27 cellular contexts compared by ENCODE assay signal in genomic region chrX:112945796-112946195, GRCh38.
"Had no signal": no experiment of that assay in that cellular context is flagged by ENCODE, and none has a peak within 500 bp of the region (broad histone marks: within the 10 kb centered on the region; RNA-seq: fewer than 3 reads in every experiment).

No MANE protein-coding gene starts in this region.

- H3K36me3 Mint-ChIP-seq: naive B cell; naive thymus-derived CD8-positive, alpha-beta T cell; natural killer cell treated with Interleukin-12 subunit alpha and Interleukin-12 subunit beta and Interleukin-15 and Interleukin-18, amount 100 ng/mL, for 72 hours; stimulated activated effector memory CD8-positive, alpha-beta T cell treated with anti-CD3 and anti-CD28 coated beads, Interleukin-12 subunit alpha, Interleukin-12 subunit beta, amount 100 ng/mL, for 72 hours; stimulated activated naive B cell treated with anti-CD40 and anti-IgM and Interleukin-4, amounts not matched to agents 10 μg/mL and 1 μg/mL and 100 μg/mL, for 72 hours had no signal

- H3K4me3 ChIP-seq: pancreas, prostate gland, right atrium auricular region, right lobe of liver, sigmoid colon, stomach, thoracic aorta, thyroid gland, tibial nerve, upper lobe of left lung, vagina had no signal

- H3K9me3 ChIP-seq: neutrophil, pancreas, prostate gland, right atrium auricular region, right lobe of liver, sigmoid colon, stomach, thoracic aorta, thyroid gland, tibial nerve, upper lobe of left lung, vagina had no signal

- H3K4me1 ChIP-seq: pancreas, prostate gland, right atrium auricular region, right lobe of liver, sigmoid colon, thyroid gland, tibial nerve, upper lobe of left lung, vagina had no signal

- H3K27me3 Mint-ChIP-seq: naive B cell; stimulated activated naive B cell treated with anti-CD40 and anti-IgM and Interleukin-4, amounts not matched to agents 10 μg/mL and 1 μg/mL and 100 μg/mL, for 72 hours had no signal

- ATAC-seq: naive thymus-derived CD8-positive, alpha-beta T cell; natural killer cell treated with Interleukin-12 subunit alpha and Interleukin-12 subunit beta and Interleukin-15 and Interleukin-18, amount 100 ng/mL, for 72 hours; pancreas; right lobe of liver; stimulated activated effector memory CD8-positive, alpha-beta T cell treated with anti-CD3 and anti-CD28 coated beads, Interleukin-12 subunit alpha, Interleukin-12 subunit beta, amount 100 ng/mL, for 72 hours; stimulated activated naive B cell treated with anti-CD40 and anti-IgM and Interleukin-4, amounts not matched to agents 10 μg/mL and 1 μg/mL and 100 μg/mL, for 72 hours had no signal

- DNase-seq: naive B cell; naive thymus-derived CD8-positive, alpha-beta T cell; nucleus accumbens; pancreas; retina; right lobe of liver; sigmoid colon; small intestine; stimulated activated CD4-positive, alpha-beta T cell treated with anti-CD3 and anti-CD28 coated beads, Interleukin-15, amount 100 ng/mL, for 24 hours; stimulated activated CD4-positive, alpha-beta T cell treated with anti-CD3 and anti-CD28 coated beads, Interleukin-2, amount 100 ng/mL, for 24 hours; stimulated activated CD4-positive, alpha-beta T cell treated with anti-CD3 and anti-CD28 coated beads, Interleukin-2, amount 100 ng/mL, for 48 hours; stimulated activated CD4-positive, alpha-beta T cell treated with anti-CD3 and anti-CD28 coated beads, Interleukin-4, amount 100 ng/mL, for 24 hours; stimulated activated naive B cell treated with anti-CD40 and anti-IgM and Interleukin-4, amounts not matched to agents 10 μg/mL and 1 μg/mL and 100 μg/mL, for 72 hours; stimulated activated naive CD4-positive, alpha-beta T cell treated with Interleukin-2 at 50 U/mL for 16 hours; stomach; thyroid gland; upper lobe of left lung had no signal

- H3K4me1 Mint-ChIP-seq: naive B cell; naive thymus-derived CD8-positive, alpha-beta T cell; stimulated activated effector memory CD8-positive, alpha-beta T cell treated with anti-CD3 and anti-CD28 coated beads, Interleukin-12 subunit alpha, Interleukin-12 subunit beta, amount 100 ng/mL, for 72 hours; stimulated activated naive B cell treated with anti-CD40 and anti-IgM and Interleukin-4, amounts not matched to agents 10 μg/mL and 1 μg/mL and 100 μg/mL, for 72 hours had no signal

- H3K27ac Mint-ChIP-seq: naive B cell; natural killer cell treated with Interleukin-12 subunit alpha and Interleukin-12 subunit beta and Interleukin-15 and Interleukin-18, amount 100 ng/mL, for 72 hours; stimulated activated effector memory CD8-positive, alpha-beta T cell treated with anti-CD3 and anti-CD28 coated beads, Interleukin-12 subunit alpha, Interleukin-12 subunit beta, amount 100 ng/mL, for 72 hours; stimulated activated naive B cell treated with anti-CD40 and anti-IgM and Interleukin-4, amounts not matched to agents 10 μg/mL and 1 μg/mL and 100 μg/mL, for 72 hours; stimulated activated naive CD8-positive, alpha-beta T cell treated with anti-CD3 and anti-CD28 coated beads, Interleukin-15, Interleukin-2, amounts not matched to agents 100 ng/mL and 50 ng/mL, for 24 hours had no signal

- H3K36me3 ChIP-seq: neutrophil, pancreas, prostate gland, right atrium auricular region, right lobe of liver, sigmoid colon, stomach, thoracic aorta, thyroid gland, tibial nerve, upper lobe of left lung, vagina had no signal

- H3K4me3 Mint-ChIP-seq: naive B cell; naive thymus-derived CD8-positive, alpha-beta T cell; natural killer cell treated with Interleukin-12 subunit alpha and Interleukin-12 subunit beta and Interleukin-15 and Interleukin-18, amount 100 ng/mL, for 72 hours; neural crest cell; stimulated activated effector memory CD8-positive, alpha-beta T cell treated with anti-CD3 and anti-CD28 coated beads, Interleukin-12 subunit alpha, Interleukin-12 subunit beta, amount 100 ng/mL, for 72 hours; stimulated activated naive B cell treated with anti-CD40 and anti-IgM and Interleukin-4, amounts not matched to agents 10 μg/mL and 1 μg/mL and 100 μg/mL, for 72 hours; stimulated activated naive CD8-positive, alpha-beta T cell treated with anti-CD3 and anti-CD28 coated beads, Interleukin-15, Interleukin-2, amounts not matched to agents 100 ng/mL and 50 ng/mL, for 24 hours had no signal

- H3K9me3 Mint-ChIP-seq: naive thymus-derived CD8-positive, alpha-beta T cell; natural killer cell treated with Interleukin-12 subunit alpha and Interleukin-12 subunit beta and Interleukin-15 and Interleukin-18, amount 100 ng/mL, for 72 hours; neural crest cell; stimulated activated effector memory CD8-positive, alpha-beta T cell treated with anti-CD3 and anti-CD28 coated beads, Interleukin-12 subunit alpha, Interleukin-12 subunit beta, amount 100 ng/mL, for 72 hours; stimulated activated naive B cell treated with anti-CD40 and anti-IgM and Interleukin-4, amounts not matched to agents 10 μg/mL and 1 μg/mL and 100 μg/mL, for 72 hours; stimulated activated naive CD8-positive, alpha-beta T cell treated with anti-CD3 and anti-CD28 coated beads, Interleukin-15, Interleukin-2, amounts not matched to agents 100 ng/mL and 50 ng/mL, for 24 hours had no signal

- H3K27ac ChIP-seq: neutrophil, pancreas, prostate gland, right atrium auricular region, right lobe of liver, sigmoid colon, stomach, thoracic aorta, thyroid gland, tibial nerve, upper lobe of left lung, vagina had no signal

- H3K27me3 ChIP-seq: neutrophil, right atrium auricular region, sigmoid colon, thyroid gland, upper lobe of left lung, vagina had no signal
